28 cellular contexts compared by ENCODE assay signal in the genomic region with DNA sequence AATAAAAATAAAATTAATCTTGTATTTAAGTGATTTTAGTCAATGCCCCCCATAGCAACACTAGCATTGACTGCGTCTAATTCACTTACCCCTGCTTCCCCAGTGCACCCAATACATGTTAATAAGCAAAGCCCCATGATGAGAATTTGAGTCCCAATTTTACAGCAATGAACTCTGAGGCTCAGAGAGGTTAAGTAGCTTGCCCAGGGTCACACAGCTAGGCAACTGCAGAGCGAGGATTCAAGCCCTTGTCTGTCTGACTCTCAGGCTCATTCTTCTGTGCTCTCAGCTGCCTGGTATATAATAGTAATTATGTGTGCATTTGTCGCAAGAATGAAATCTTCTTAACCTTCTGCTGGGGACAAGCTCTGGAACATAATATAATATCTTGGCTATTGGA.
"Had no signal": no experiment of that assay in that cellular context is flagged by ENCODE, and none has a peak within 500 bp of the region (broad histone marks: within the 10 kb centered on the region; RNA-seq: fewer than 3 reads in every experiment).

No MANE protein-coding gene starts in this region.

- H3K9ac ChIP-seq: neural progenitor cell, parathyroid adenoma had no signal

- H3K27ac Mint-ChIP-seq: natural killer cell treated with Interleukin-12 subunit alpha and Interleukin-12 subunit beta and Interleukin-15 and Interleukin-18, amount 100 ng/mL, for 72 hours; neural progenitor cell; progenitor cell of endocrine pancreas; stimulated activated effector memory CD8-positive, alpha-beta T cell treated with anti-CD3 and anti-CD28 coated beads, Interleukin-12 subunit alpha, Interleukin-12 subunit beta, amount 100 ng/mL, for 72 hours; stimulated activated naive B cell treated with anti-CD40 and anti-IgM and Interleukin-4, amounts not matched to agents 10 μg/mL and 1 μg/mL and 100 μg/mL, for 72 hours; stimulated activated naive CD8-positive, alpha-beta T cell treated with anti-CD3 and anti-CD28 coated beads, Interleukin-15, Interleukin-2, amounts not matched to agents 100 ng/mL and 50 ng/mL, for 24 hours had no signal

- ATAC-seq: naive thymus-derived CD8-positive, alpha-beta T cell; natural killer cell treated with Interleukin-12 subunit alpha and Interleukin-12 subunit beta and Interleukin-15 and Interleukin-18, amount 100 ng/mL, for 72 hours; psoas muscle; right cardiac atrium; stimulated activated effector memory CD8-positive, alpha-beta T cell treated with anti-CD3 and anti-CD28 coated beads, Interleukin-12 subunit alpha, Interleukin-12 subunit beta, amount 100 ng/mL, for 72 hours; stimulated activated naive B cell treated with anti-CD40 and anti-IgM and Interleukin-4, amounts not matched to agents 10 μg/mL and 1 μg/mL and 100 μg/mL, for 72 hours had no signal

- H3K4me1 ChIP-seq: neural progenitor cell, parathyroid adenoma, psoas muscle, sigmoid colon, stomach, thyroid gland, tibial nerve, upper lobe of left lung, vagina had no signal

- H3K79me2 ChIP-seq: parathyroid adenoma had no signal

- H2AFZ ChIP-seq: neural progenitor cell, parathyroid adenoma had no signal

- H3K27me3 Mint-ChIP-seq: naive thymus-derived CD8-positive, alpha-beta T cell; natural killer cell treated with Interleukin-12 subunit alpha and Interleukin-12 subunit beta and Interleukin-15 and Interleukin-18, amount 100 ng/mL, for 72 hours; progenitor cell of endocrine pancreas; stimulated activated naive B cell treated with anti-CD40 and anti-IgM and Interleukin-4, amounts not matched to agents 10 μg/mL and 1 μg/mL and 100 μg/mL, for 72 hours; stimulated activated naive CD8-positive, alpha-beta T cell treated with anti-CD3 and anti-CD28 coated beads, Interleukin-15, Interleukin-2, amounts not matched to agents 100 ng/mL and 50 ng/mL, for 24 hours had no signal

- H3K9me3 Mint-ChIP-seq: naive thymus-derived CD8-positive, alpha-beta T cell; natural killer cell treated with Interleukin-12 subunit alpha and Interleukin-12 subunit beta and Interleukin-15 and Interleukin-18, amount 100 ng/mL, for 72 hours; neural progenitor cell; stimulated activated effector memory CD8-positive, alpha-beta T cell treated with anti-CD3 and anti-CD28 coated beads, Interleukin-12 subunit alpha, Interleukin-12 subunit beta, amount 100 ng/mL, for 72 hours; stimulated activated naive B cell treated with anti-CD40 and anti-IgM and Interleukin-4, amounts not matched to agents 10 μg/mL and 1 μg/mL and 100 μg/mL, for 72 hours; stimulated activated naive CD8-positive, alpha-beta T cell treated with anti-CD3 and anti-CD28 coated beads, Interleukin-15, Interleukin-2, amounts not matched to agents 100 ng/mL and 50 ng/mL, for 24 hours had no signal

- H3K36me3 Mint-ChIP-seq: natural killer cell treated with Interleukin-12 subunit alpha and Interleukin-12 subunit beta and Interleukin-15 and Interleukin-18, amount 100 ng/mL, for 72 hours had no signal

- H3K4me3 Mint-ChIP-seq: naive thymus-derived CD8-positive, alpha-beta T cell; natural killer cell treated with Interleukin-12 subunit alpha and Interleukin-12 subunit beta and Interleukin-15 and Interleukin-18, amount 100 ng/mL, for 72 hours; neural progenitor cell; stimulated activated effector memory CD8-positive, alpha-beta T cell treated with anti-CD3 and anti-CD28 coated beads, Interleukin-12 subunit alpha, Interleukin-12 subunit beta, amount 100 ng/mL, for 72 hours; stimulated activated naive B cell treated with anti-CD40 and anti-IgM and Interleukin-4, amounts not matched to agents 10 μg/mL and 1 μg/mL and 100 μg/mL, for 72 hours; stimulated activated naive CD8-positive, alpha-beta T cell treated with anti-CD3 and anti-CD28 coated beads, Interleukin-15, Interleukin-2, amounts not matched to agents 100 ng/mL and 50 ng/mL, for 24 hours had no signal

- H3K27ac ChIP-seq: neural progenitor cell, ovary, parathyroid adenoma, psoas muscle, sigmoid colon, stomach, thoracic aorta, thyroid gland, tibial nerve, upper lobe of left lung, vagina had no signal

- H3K4me2 ChIP-seq: neural progenitor cell had no signal

- H3K27me3 ChIP-seq: neural progenitor cell, ovary, sigmoid colon, stomach, thyroid gland, tibial nerve, upper lobe of left lung, vagina had no signal

- H3K4me1 Mint-ChIP-seq: neural progenitor cell had no signal

- FAIRE-seq: small intestine, urothelium cell line had no signal

- H3K9me3 ChIP-seq: ovary, psoas muscle, sigmoid colon, stomach, thoracic aorta, thyroid gland, tibial nerve, upper lobe of left lung, vagina had no signal

- DNase-seq: naive thymus-derived CD8-positive, alpha-beta T cell; occipital lobe; ovary; posterior cingulate gyrus; psoas muscle; right cardiac atrium; sigmoid colon; small intestine; stimulated activated CD4-positive, alpha-beta T cell treated with anti-CD3 and anti-CD28 coated beads, Interleukin-15, amount 100 ng/mL, for 24 hours; stimulated activated CD4-positive, alpha-beta T cell treated with anti-CD3 and anti-CD28 coated beads, Interleukin-2, amount 100 ng/mL, for 24 hours; stimulated activated CD4-positive, alpha-beta T cell treated with anti-CD3 and anti-CD28 coated beads, Interleukin-2, amount 100 ng/mL, for 48 hours; stimulated activated CD4-positive, alpha-beta T cell treated with anti-CD3 and anti-CD28 coated beads, Interleukin-4, amount 100 ng/mL, for 24 hours; stimulated activated naive B cell treated with anti-CD40 and anti-IgM and Interleukin-4, amounts not matched to agents 10 μg/mL and 1 μg/mL and 100 μg/mL, for 72 hours; stimulated activated naive CD4-positive, alpha-beta T cell treated with Interleukin-2 at 50 U/mL for 16 hours; stomach; thyroid gland; trophoblast cell had no signal

- H3K36me3 ChIP-seq: neural progenitor cell, ovary, sigmoid colon had no signal

- H3K4me3 ChIP-seq: neural progenitor cell, ovary, psoas muscle, sigmoid colon, stomach, thoracic aorta, thyroid gland, tibial nerve, upper lobe of left lung, vagina had no signal
